ENCODE assay signal across 10 cellular contexts in the genomic region with DNA sequence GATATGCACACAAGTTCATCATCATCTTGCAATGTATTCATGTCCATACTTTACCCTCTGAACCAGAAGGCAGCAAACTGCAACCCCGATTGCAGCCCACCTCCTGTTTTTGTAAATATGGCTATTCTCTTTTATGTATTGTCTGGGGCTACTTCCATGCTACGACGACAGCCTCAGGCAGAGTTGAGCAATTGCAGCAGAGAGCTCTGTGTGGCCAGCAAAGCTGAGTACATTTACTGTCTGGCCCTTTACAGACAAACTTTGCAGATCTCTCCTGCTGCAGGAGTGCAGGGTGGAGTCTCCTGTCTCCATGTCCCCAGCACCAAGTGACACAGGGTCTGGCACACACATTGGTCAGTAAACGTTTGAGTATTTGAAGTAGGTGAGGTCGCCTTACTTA. TPM values are rescaled to one million over a fixed set of nuclear protein-coding genes. Genes with fewer than 3 reads are reported as not detected.
DNase-seq lines count a peak whose midpoint lies in the region; ATAC-seq and TF ChIP-seq lines count a peak whose summit lies in the region.
"Had no signal": no experiment of that assay in that cellular context is flagged by ENCODE, and none has a peak within 500 bp of the region (broad histone marks: within the 10 kb centered on the region; RNA-seq: fewer than 3 reads in every experiment).

No MANE protein-coding gene starts in this region.

- 19 to 24% methylated on average over 5 of the region's 5 CpGs for WGBS in esophagus squamous epithelium, 2 donors

- peaks cover 64% of the 10 kb centered on the region for H3K4me1 ChIP-seq in Panc1 (ENCODE audit: control insufficient read depth, insufficient read depth, low read length)
- peaks cover 66 to 99% (median 77%) of the 10 kb centered on the region in 3 donors for H3K4me1 ChIP-seq in esophagus squamous epithelium
- peaks cover 49% of the 10 kb centered on the region for H3K4me1 ChIP-seq in osteoblast (ENCODE audit: insufficient read depth, low read length)

- H3K4me3 ChIP-seq in Panc1 (ENCODE audit: low read depth in 2 of 2, low read length in 2 of 2) (no peak overlapping the region; a peak in 1 of 4 replicates), esophagus squamous epithelium (no peak overlapping the region), osteoblast (ENCODE audit: insufficient read depth, low read length) (no peak overlapping the region)
- H3K4me3 ChIP-seq: uterus had no signal

- in situ Hi-C loops in Panc1 (cut with HindIII; ENCODE audit: low pct_unique_long_range_greater_than_20kb, low sequenced_read_pairs) = no loop called here

- BruUV-seq in Panc1 (replicated peaks; lab: Mats Ljungman, UMichigan) = no TSS peak

- ATAC-seq in Panc1 (peak; percentile 59), HG02588 (IDR thresholded peaks at IDR 0.05; ENCODE audit: unreplicated experiment) (no peak), omental fat pad (ENCODE audit: low FRiP score) (no peak)

- POLR2A ChIA-PET in Panc1 (lab: Charles Lee) = no interaction called here

- H3K27ac ChIP-seq in Panc1 (ENCODE audit: low read length) (no peak overlapping the region), esophagus squamous epithelium (peak overlapping the region in 3 of 4 donors; percentile 6 to 87 (median 67)), osteoblast (ENCODE audit: low read depth, low read length) (peak overlapping the region; percentile 1)

- peaks cover 95% of the 10 kb centered on the region for H4K20me1 ChIP-seq in osteoblast (ENCODE audit: insufficient read depth, low read length)

- no peak; the same call in 1 of the 2 replicates for TF ChIP-seq CTCF in Panc1 (IDR thresholded peaks at IDR 0.05)
- TF ChIP-seq CTCF in esophagus squamous epithelium (IDR thresholded peaks at IDR 0.05) = no peak
- peak; percentile 36 for TF ChIP-seq CTCF in osteoblast (IDR thresholded peaks at IDR 0.05; ENCODE audit: extremely low read depth, low read depth, low read length)
- TF ChIP-seq CTCF in omental fat pad (IDR thresholded peaks at IDR 0.05) = no peak

- H3K9me3 ChIP-seq in Panc1 (ENCODE audit: control insufficient read depth, insufficient read depth, low read depth, low read length) = no peaks in the 10 kb centered on the region
- no peaks in the 10 kb centered on the region for H3K9me3 ChIP-seq in esophagus squamous epithelium
- no peaks in the 10 kb centered on the region for H3K9me3 ChIP-seq in osteoblast (ENCODE audit: low read depth, low read length)
- H3K9me3 ChIP-seq: uterus had no signal

- no peak for TF ChIP-seq POLR2A in esophagus squamous epithelium (IDR thresholded peaks at IDR 0.05)

- intact Hi-C loops in Panc1 (cut with micrococcal nuclease; ENCODE audit: unreplicated experiment) (no loop called here), esophagus squamous epithelium (cut with DNase I) (no loop called here)

- no peaks in the 10 kb centered on the region for H3K36me3 ChIP-seq in Panc1 (ENCODE audit: control insufficient read depth, insufficient read depth, low read length)
- peaks cover 0 to 6% (median 0%) of the 10 kb centered on the region in 3 donors for H3K36me3 ChIP-seq in esophagus squamous epithelium
- H3K36me3 ChIP-seq in osteoblast (ENCODE audit: insufficient read depth, low read length) = peaks cover 7% of the 10 kb centered on the region
- H3K36me3 ChIP-seq: uterus had no signal

- no peak overlapping the region for H3K4me2 ChIP-seq in osteoblast (ENCODE audit: insufficient read depth, low read length)

- no peak overlapping the region for H2AFZ ChIP-seq in osteoblast (ENCODE audit: low read length)

- DNase-seq in ELF-1 (ENCODE audit: low read depth, low spot score) (peak; percentile 77), Panc1 (ENCODE audit: low read depth, low spot score) (no peak), esophagus squamous epithelium (lab: John Stamatoyannopoulos, UW) (no peak), osteoblast (ENCODE audit: insufficient read length, low spot score, missing footprints) (peak; percentile 60), ecto neural progenitor cell (ENCODE audit: low spot score) (no peak), omental fat pad (ENCODE audit: low spot score) (no peak)
- DNase-seq in stimulated activated CD8-positive, alpha-beta memory T cell treated with anti-CD3 and anti-CD28 coated beads, Interleukin-4, amount 100 ng/mL, for 48 hours = no peak
- DNase-seq: NCI-H1105 treated with DMSO at 0.1 percent for 48 hours, uterus had no signal

- peaks cover 100% of the 10 kb centered on the region for H3K79me2 ChIP-seq in osteoblast (ENCODE audit: insufficient read depth, low read length)

- no peaks in the 10 kb centered on the region for H3K27me3 ChIP-seq in Panc1 (ENCODE audit: control insufficient read depth, insufficient read depth, low read length)
- H3K27me3 ChIP-seq in esophagus squamous epithelium = no peaks in the 10 kb centered on the region
- H3K27me3 ChIP-seq in osteoblast (ENCODE audit: insufficient read depth, low read length) = no peaks in the 10 kb centered on the region
- H3K27me3 ChIP-seq: uterus had no signal

- CTCF ChIA-PET in Panc1 (lab: Charles Lee) = interaction anchor here (0.6 to 1.0 kb wide), 2 partner anchors 70 to 71 kb away, joined by 3 read pairs; no protein-coding TSS in a partner anchor

RNA-seq across cellular contexts. Expression of a gene that starts 27.0 kb away (rescaled TPM):
- 200 TPM for total RNA-seq in Panc1 (2021; ENCODE audit: unreplicated experiment)
- polyA plus RNA-seq in Panc1 (2012; ENCODE audit: insufficient read length) = 124 TPM
- 10 to 100 TPM; 46.6 to 73.8 (median 62.9) TPM for total RNA-seq in esophagus squamous epithelium
- 61.6 and 70.9 TPM in 2 replicates for total RNA-seq in osteoblast
- total RNA-seq in omental fat pad = 100 to 1,000 TPM in 2 of 4 donors, 10 to 100 TPM in 2; 80.7 to 126 (median 100) TPM

Comparison
In these comparisons a context has a peak if more than half of its experiments do, and no peak if none do; other contexts are left out.
1. DNase-seq: peak in ELF-1 (single experiment) and osteoblast (single experiment); none in Panc1 (single experiment), esophagus squamous epithelium (single experiment), ecto neural progenitor cell (single experiment), stimulated activated CD8-positive, alpha-beta memory T cell treated with anti-CD3 and anti-CD28 coated beads, Interleukin-4, amount 100 ng/mL, for 48 hours (single experiment) and omental fat pad (single experiment).